ENCODE assay signal across 10 cellular contexts in genomic region chr14:90514015-90514398, GRCh38.
DNase-seq lines count a peak whose midpoint lies in the region; ATAC-seq and TF ChIP-seq lines count a peak whose summit lies in the region.
"Had no signal": no experiment of that assay in that cellular context is flagged by ENCODE, and none has a peak within 500 bp of the region (broad histone marks: within the 10 kb centered on the region; RNA-seq: fewer than 3 reads in every experiment).

No MANE protein-coding gene starts in this region.

- H3K27ac ChIP-seq in breast epithelium (peak overlapping the region; percentile 96 to 98), iPS-20b (ENCODE audit: low read length) (no peak overlapping the region), suprapubic skin (peak overlapping the region; percentile 42)

- no peaks in the 10 kb centered on the region for H3K9me3 Mint-ChIP-seq in MCF 10A (ENCODE audit: unreplicated experiment)
- H3K9me3 Mint-ChIP-seq in activated CD4-positive, alpha-beta memory T cell treated with anti-CD3 and anti-CD28 coated beads for 36 hours: no peaks in the 10 kb centered on the region

- H3K9me3 ChIP-seq in breast epithelium (no peaks in the 10 kb centered on the region), iPS-20b (ENCODE audit: insufficient read depth, low read depth, low read length) (no peaks in the 10 kb centered on the region), suprapubic skin (no peaks in the 10 kb centered on the region)

- no peak for ATAC-seq in HG02610 (IDR thresholded peaks at IDR 0.05; ENCODE audit: unreplicated experiment)
- ATAC-seq: K562 had no signal

- H3K36me3 Mint-ChIP-seq in MCF 10A (ENCODE audit: insufficient read depth, unreplicated experiment): no peaks in the 10 kb centered on the region
- no peaks in the 10 kb centered on the region for H3K36me3 Mint-ChIP-seq in activated CD4-positive, alpha-beta memory T cell treated with anti-CD3 and anti-CD28 coated beads for 36 hours

- POLR2A ChIA-PET in MCF 10A (lab: Yijun Ruan, JAX): no interaction called here
- POLR2A ChIA-PET in activated CD4-positive, alpha-beta memory T cell treated with anti-CD3 and anti-CD28 coated beads for 36 hours (lab: Charles Lee): no interaction called here

- no peaks in the 10 kb centered on the region for H3K27me3 ChIP-seq in breast epithelium
- no peaks in the 10 kb centered on the region for H3K27me3 ChIP-seq in iPS-20b (ENCODE audit: insufficient read depth, low read length)
- H3K27me3 ChIP-seq in suprapubic skin: no peaks in the 10 kb centered on the region

- peaks cover 13% of the 10 kb centered on the region for H3K27me3 Mint-ChIP-seq in MCF 10A (ENCODE audit: insufficient read depth, unreplicated experiment)
- H3K27me3 Mint-ChIP-seq in activated CD4-positive, alpha-beta memory T cell treated with anti-CD3 and anti-CD28 coated beads for 36 hours: peaks cover 16% of the 10 kb centered on the region

- H3K4me1 ChIP-seq in breast epithelium: peaks cover 4 to 17% of the 10 kb centered on the region in 2 donors
- H3K4me1 ChIP-seq in iPS-20b (ENCODE audit: insufficient read depth, low read length): peaks cover 20% of the 10 kb centered on the region; the same call in 1 of the 2 replicates
- H3K4me1 ChIP-seq in suprapubic skin: peaks cover 64% of the 10 kb centered on the region

- peak overlapping the region; percentile 25; the same call in 1 of the 2 replicates for H3K9ac ChIP-seq in iPS-20b (ENCODE audit: low read depth, low read length)

- TF ChIP-seq POLR2A in breast epithelium (IDR thresholded peaks at IDR 0.05): no peak
- TF ChIP-seq POLR2A in suprapubic skin (IDR thresholded peaks at IDR 0.05): no peak

- TF ChIP-seq CTCF in breast epithelium (IDR thresholded peaks at IDR 0.05) (no peak), MCF 10A (IDR thresholded peaks at IDR 0.05; ENCODE audit: unreplicated experiment) (no peak), suprapubic skin (IDR thresholded peaks at IDR 0.05) (no peak)

- WGBS in suprapubic skin: 70% methylated on average over 15 of the region's 15 CpGs

- CTCF ChIA-PET in MCF 10A (lab: Yijun Ruan, JAX): interaction anchor here (0.6 kb wide), 1 partner anchor 11 kb away, joined by 3 read pairs; no protein-coding TSS in a partner anchor
- CTCF ChIA-PET in activated CD4-positive, alpha-beta memory T cell treated with anti-CD3 and anti-CD28 coated beads for 36 hours (lab: Charles Lee): no interaction called here

- no peak for TF ChIP-seq EP300 in suprapubic skin (IDR thresholded peaks at IDR 0.05)

- no peak overlapping the region for H3K27ac Mint-ChIP-seq in MCF 10A (ENCODE audit: low read depth, unreplicated experiment)
- no peak overlapping the region for H3K27ac Mint-ChIP-seq in activated CD4-positive, alpha-beta memory T cell treated with anti-CD3 and anti-CD28 coated beads for 36 hours

- intact Hi-C loops in breast epithelium (cut with DNase I; ENCODE audit: low total_unique reads) (no loop called here), MCF 10A (cut with micrococcal nuclease) (no loop called here)
- intact Hi-C loops in activated CD4-positive, alpha-beta memory T cell treated with anti-CD3 and anti-CD28 coated beads for 36 hours (cut with micrococcal nuclease): no loop called here

- H3K36me3 ChIP-seq in breast epithelium (no peaks in the 10 kb centered on the region), iPS-20b (ENCODE audit: insufficient read depth, low read depth, low read length) (no peaks in the 10 kb centered on the region), suprapubic skin (no peaks in the 10 kb centered on the region)

- H3K4me3 Mint-ChIP-seq in MCF 10A (ENCODE audit: unreplicated experiment): no peak overlapping the region
- no peak overlapping the region for H3K4me3 Mint-ChIP-seq in activated CD4-positive, alpha-beta memory T cell treated with anti-CD3 and anti-CD28 coated beads for 36 hours

- no peaks in the 10 kb centered on the region for H3K4me1 Mint-ChIP-seq in MCF 10A (ENCODE audit: insufficient read depth, unreplicated experiment)
- H3K4me1 Mint-ChIP-seq in activated CD4-positive, alpha-beta memory T cell treated with anti-CD3 and anti-CD28 coated beads for 36 hours (ENCODE audit: low read depth): no peaks in the 10 kb centered on the region

- H3K4me3 ChIP-seq in breast epithelium: no peak overlapping the region
- H3K4me3 ChIP-seq in iPS-20b (ENCODE audit: low read length): no peak overlapping the region
- H3K4me3 ChIP-seq in suprapubic skin: no peak overlapping the region
- H3K4me3 ChIP-seq: K562 had no signal

- no TSS peak for BruUV-seq in MCF 10A (replicated peaks; lab: Mats Ljungman, UMichigan)

- DNase-seq in breast epithelium (ENCODE audit: low spot score in 2 of 2): no peak
- DNase-seq in MCF 10A (ENCODE audit: unreplicated experiment): no peak
- DNase-seq in NCI-H774 (lab: John Stamatoyannopoulos, UW): peak; percentile 72
- DNase-seq in suprapubic skin (ENCODE audit: low spot score in 2 of 2): no peak
- DNase-seq in activated CD4-positive, alpha-beta memory T cell treated with anti-CD3 and anti-CD28 coated beads for 36 hours: no peak
- DNase-seq in NCI-H187 treated with DMSO at 0.1 percent for 48 hours (lab: John Stamatoyannopoulos, UW): no peak
- DNase-seq: SIG-M5 had no signal
